19 cellular contexts compared by ENCODE assay signal in genomic region chr1:184824716-184825323, GRCh38.
A peak's percentile ranks its signal among the peaks of the same experiment; 100 is the strongest.
DNase-seq lines count a peak whose midpoint lies in the region; ATAC-seq and TF ChIP-seq lines count a peak whose summit lies in the region.
"Had no signal": no experiment of that assay in that cellular context is flagged by ENCODE, and none has a peak within 500 bp of the region (broad histone marks: within the 10 kb centered on the region; RNA-seq: fewer than 3 reads in every experiment).

No MANE protein-coding gene starts in this region.

- peaks cover 4 to 81% (median 38%) of the 10 kb centered on the region in 3 donors for H3K36me3 Mint-ChIP-seq in CD8-positive, alpha-beta memory T cell

- no peaks in the 10 kb centered on the region for H3K27me3 Mint-ChIP-seq in CD8-positive, alpha-beta memory T cell
- H3K27me3 Mint-ChIP-seq: B cell had no signal

- WGBS in body of pancreas, 2 donors: 29 to 36% methylated on average over 3 of the region's 3 CpGs
- 36 to 51% (median 43%) methylated on average over 3 of the region's 3 CpGs for WGBS in psoas muscle, 3 donors

- no peak overlapping the region for H3K4me3 Mint-ChIP-seq in CD8-positive, alpha-beta memory T cell
- H3K4me3 Mint-ChIP-seq: B cell; T-helper 2 cell treated with Interferon-gamma antibody and Interleukin-4, amounts not matched to agents 5 μg/mL and 100 μg/mL, for 36 hours had no signal

- H3K9me3 Mint-ChIP-seq in CD8-positive, alpha-beta memory T cell: no peaks in the 10 kb centered on the region
- H3K9me3 Mint-ChIP-seq: T-helper 2 cell treated with Interferon-gamma antibody and Interleukin-4, amounts not matched to agents 5 μg/mL and 100 μg/mL, for 36 hours had no signal

- ATAC-seq in body of pancreas (peak; percentile 60), psoas muscle (no peak), GM19397 (IDR thresholded peaks at IDR 0.05; ENCODE audit: unreplicated experiment) (no peak)

- POLR2A ChIA-PET in CD8-positive, alpha-beta memory T cell (lab: Charles Lee): no interaction called here

- CTCF ChIA-PET in CD8-positive, alpha-beta memory T cell (lab: Charles Lee): interaction anchor here (1.6 kb wide), 1 partner anchor 77 kb away, joined by 4 read pairs; no protein-coding TSS in a partner anchor

- H3K27ac ChIP-seq in CD8-positive, alpha-beta memory T cell (ENCODE audit: low read depth, low read length): no peak overlapping the region
- H3K27ac ChIP-seq in HL-60 (replicated peaks) (peak overlapping the region; percentile 26), body of pancreas (peak overlapping the region in 2 of 4 donors; percentile 26 to 71), psoas muscle (peak overlapping the region; percentile 92)
- H3K27ac ChIP-seq: SJCRH30 had no signal

- peaks cover 0 to 13% (median 2%) of the 10 kb centered on the region in 3 donors for H3K4me1 Mint-ChIP-seq in CD8-positive, alpha-beta memory T cell

- H3K36me3 ChIP-seq in CD8-positive, alpha-beta memory T cell (ENCODE audit: insufficient read depth, low read length): no peaks in the 10 kb centered on the region
- H3K36me3 ChIP-seq in body of pancreas (replicated peaks in 1 of 2; ENCODE audit: insufficient read depth in 1 of 2, low read depth in 2 of 2): peaks cover 0 to 10% of the 10 kb centered on the region in 2 donors
- H3K36me3 ChIP-seq in psoas muscle (ENCODE audit: insufficient read depth in 1 of 2, low read depth in 1 of 2): peaks cover 0 to 23% of the 10 kb centered on the region in 2 donors
- H3K36me3 ChIP-seq: HAP-1, SJCRH30 had no signal

- TF ChIP-seq POLR2A in body of pancreas (IDR thresholded peaks at IDR 0.05): no peak

- no peak overlapping the region for H3K4me3 ChIP-seq in CD8-positive, alpha-beta memory T cell (ENCODE audit: low read length)
- no peak overlapping the region for H3K4me3 ChIP-seq in HL-60 (replicated peaks; ENCODE audit: insufficient read depth, low read length)
- H3K4me3 ChIP-seq in body of pancreas: no peak overlapping the region
- H3K4me3 ChIP-seq in psoas muscle: no peak overlapping the region
- H3K4me3 ChIP-seq: HAP-1, SJCRH30, smooth muscle cell, upper lobe of left lung had no signal

- no peaks in the 10 kb centered on the region for H3K27me3 ChIP-seq in CD8-positive, alpha-beta memory T cell (ENCODE audit: insufficient read depth, low read length, poor library complexity, severe bottlenecking)
- H3K27me3 ChIP-seq in HL-60 (ENCODE audit: insufficient read depth, poor library complexity, severe bottlenecking) (no peaks in the 10 kb centered on the region), body of pancreas (no peaks in the 10 kb centered on the region), psoas muscle (ENCODE audit: insufficient read depth in 3 of 3, low read length in 2 of 3) (no peaks in the 10 kb centered on the region)
- H3K27me3 ChIP-seq: SJCRH30, upper lobe of left lung had no signal

- intact Hi-C loops in body of pancreas (cut with DNase I): no loop called here
- intact Hi-C loops in psoas muscle (cut with DNase I): loop anchor here in 1 of 2 donors (5.0 kb wide), 1 partner anchor 67 kb away; no protein-coding TSS in a partner anchor

- no peak for DNase-seq in CD8-positive, alpha-beta memory T cell
- DNase-seq in HL-60 (ENCODE audit: low read depth in 1 of 2, low spot score in 1 of 2): no peak
- peak in 1 of 4 donors; percentile 32 for DNase-seq in body of pancreas
- no peak for DNase-seq in psoas muscle
- no peak for DNase-seq in iPS-NIHi7 (ENCODE audit: extremely low spot score)
- no peak for DNase-seq in GF-D8 (lab: John Stamatoyannopoulos, UW)
- DNase-seq in NCI-H146 treated with DMSO at 0.1 percent for 48 hours (lab: John Stamatoyannopoulos, UW; ENCODE audit: unreplicated experiment): no peak
- DNase-seq: activated CD8-positive, alpha-beta memory T cell treated with anti-CD3 and anti-CD28 coated beads for 24 hours; amniotic stem cell; DMS153; NCI-H187; NCI-H446; SJCRH30 had no signal

- H3K4me1 ChIP-seq in CD8-positive, alpha-beta memory T cell (ENCODE audit: insufficient read depth, low read length): no peaks in the 10 kb centered on the region
- H3K4me1 ChIP-seq in body of pancreas: peaks cover 24% of the 10 kb centered on the region
- H3K4me1 ChIP-seq in psoas muscle: peaks cover 72% of the 10 kb centered on the region
- H3K4me1 ChIP-seq: HAP-1 had no signal

- H3K27ac Mint-ChIP-seq in CD8-positive, alpha-beta memory T cell: peak overlapping the region in 6 of 8 donors; percentile 38 to 91 (median 74)
- H3K27ac Mint-ChIP-seq: T-helper 2 cell treated with Interferon-gamma antibody and Interleukin-4, amounts not matched to agents 5 μg/mL and 100 μg/mL, for 36 hours had no signal

- H3K9me3 ChIP-seq in CD8-positive, alpha-beta memory T cell (ENCODE audit: low read length): no peaks in the 10 kb centered on the region
- H3K9me3 ChIP-seq in body of pancreas (no peaks in the 10 kb centered on the region), psoas muscle (no peaks in the 10 kb centered on the region)
- H3K9me3 ChIP-seq: HAP-1, SJCRH30, upper lobe of left lung had no signal

- no peak for TF ChIP-seq CTCF in HL-60 (IDR thresholded peaks at IDR 0.05; ENCODE audit: insufficient read depth, low read length)
- TF ChIP-seq CTCF in body of pancreas (IDR thresholded peaks at IDR 0.05): peak in 1 of 7 experiments; percentile 2
- TF ChIP-seq CTCF in psoas muscle (IDR thresholded peaks at IDR 0.05): no peak
